In genomic region chr1:18645172-18646090, GRCh38 we compare ENCODE assay signal across 3 cellular contexts.
TF ChIP-seq lines count a peak whose summit lies in the region.

No MANE protein-coding gene starts in this region.

TF ChIP-seq in SK-N-SH, 30 proteins besides CTCF, POLR2A, EP300 and RAD21 (continued from another document):
- no peak for TF ChIP-seq PBX3 (IDR thresholded peaks at IDR 0.05)
- no peak for TF ChIP-seq ZBTB33 (IDR thresholded peaks at IDR 0.05; ENCODE audit: borderline replicate concordance, low read depth)
- no peak for TF ChIP-seq IRF3 (IDR thresholded peaks at IDR 0.05; ENCODE audit: low read depth, low read length)
- no peak for TF ChIP-seq TEAD4 (IDR thresholded peaks at IDR 0.05; ENCODE audit: borderline replicate concordance, insufficient read depth)
- TF ChIP-seq GATA2 (CRISPR knock-in tag; IDR thresholded peaks at IDR 0.05), result no peak
- TF ChIP-seq USF1 (IDR thresholded peaks at IDR 0.05; ENCODE audit: borderline replicate concordance, low read depth), result no peak
- no peak for TF ChIP-seq FOXJ3 (CRISPR knock-in tag; IDR thresholded peaks at IDR 0.05)
- no peak for TF ChIP-seq SMC3 (IDR thresholded peaks at IDR 0.05; ENCODE audit: low read depth, low read length)
- no peak for TF ChIP-seq CHD2 (IDR thresholded peaks at IDR 0.05; ENCODE audit: low read length, partially characterized antibody)
- no peak; the same call in 1 of the 2 replicates for TF ChIP-seq EZH2phosphoT487 (IDR thresholded peaks at IDR 0.05; ENCODE audit: borderline replicate concordance, low read depth)
- TF ChIP-seq ELF1 (IDR thresholded peaks at IDR 0.05), result no peak
- TF ChIP-seq MXI1 (IDR thresholded peaks at IDR 0.05; ENCODE audit: low read depth, low read length), result no peak
- TF ChIP-seq GABPA (IDR thresholded peaks at IDR 0.05; ENCODE audit: low read depth), result no peak

TF ChIP-seq in SK-N-SH treated with all-trans-retinoic acid at 6 μM for 48 hours, 23 proteins besides CTCF, POLR2A, EP300 and RAD21:
- TF ChIP-seq POU6F1 (CRISPR knock-in tag; IDR thresholded peaks at IDR 0.05; ENCODE audit: borderline replicate concordance, low read depth) (no peak), ZNF8 (CRISPR knock-in tag; IDR thresholded peaks at IDR 0.05) (no peak), CREB5 (CRISPR knock-in tag; IDR thresholded peaks at IDR 0.05; ENCODE audit: low read depth) (no peak), TSHZ2 (CRISPR knock-in tag; IDR thresholded peaks at IDR 0.05) (no peak), BACH2 (CRISPR knock-in tag; IDR thresholded peaks at IDR 0.05; ENCODE audit: borderline replicate concordance) (no peak), GLIS3 (CRISPR knock-in tag; IDR thresholded peaks at IDR 0.05) (no peak), ZFP30 (CRISPR knock-in tag; IDR thresholded peaks at IDR 0.05) (no peak), ESRRG (CRISPR knock-in tag; IDR thresholded peaks at IDR 0.05) (no peak), ZFP3 (CRISPR knock-in tag; IDR thresholded peaks at IDR 0.05) (no peak), TCF4 (CRISPR knock-in tag; IDR thresholded peaks at IDR 0.05; ENCODE audit: borderline replicate concordance) (no peak), PPARA (CRISPR knock-in tag; IDR thresholded peaks at IDR 0.05; ENCODE audit: borderline replicate concordance) (no peak), PATZ1 (CRISPR knock-in tag; IDR thresholded peaks at IDR 0.05; ENCODE audit: borderline replicate concordance) (no peak), ZC3H10 (CRISPR knock-in tag; IDR thresholded peaks at IDR 0.05) (no peak), RARB (CRISPR knock-in tag; IDR thresholded peaks at IDR 0.05) (no peak), ZNF565 (CRISPR knock-in tag; conservative IDR thresholded peaks at IDR 0.05; ENCODE audit: low read depth) (no peak)
TF ChIP-seq in SK-N-SH treated with all-trans-retinoic acid at 6 μM for 48 hours: peak in this region for 0.

TF ChIP-seq in K562, 482 proteins besides CTCF, POLR2A, EP300 and RAD21 (continued from another document):
- no peak for TF ChIP-seq ZNF384 (IDR thresholded peaks at IDR 0.05; ENCODE audit: low read depth, low read length)
- TF ChIP-seq SMARCA5 (IDR thresholded peaks at IDR 0.05), result no peak
- no peak for TF ChIP-seq POU5F1 (IDR thresholded peaks at IDR 0.05; ENCODE audit: borderline replicate concordance, low read depth, low read length, partially characterized antibody)
- no peak for TF ChIP-seq GTF2E2 (tag; IDR thresholded peaks at IDR 0.05)
- no peak for TF ChIP-seq MLLT1 (IDR thresholded peaks at IDR 0.05)
- TF ChIP-seq ZNF644 (tag; IDR thresholded peaks at IDR 0.05; ENCODE audit: low read depth), result no peak
- no peak for TF ChIP-seq TAF9B (IDR thresholded peaks at IDR 0.05; ENCODE audit: partially characterized antibody)
- TF ChIP-seq PATZ1 (CRISPR knock-in tag; IDR thresholded peaks at IDR 0.05; ENCODE audit: borderline replicate concordance), result no peak
- TF ChIP-seq GATA2 (CRISPR knock-in tag; IDR thresholded peaks at IDR 0.05), result no peak
- TF ChIP-seq MGA (IDR thresholded peaks at IDR 0.05), result no peak
- TF ChIP-seq HNRNPL (IDR thresholded peaks at IDR 0.05; ENCODE audit: low read depth, low read length), result no peak
- TF ChIP-seq SAFB (IDR thresholded peaks at IDR 0.05; ENCODE audit: borderline replicate concordance, low read depth, low read length), result no peak
- no peak for TF ChIP-seq ZNF395 (CRISPR knock-in tag; IDR thresholded peaks at IDR 0.05)
- TF ChIP-seq E2F1 (CRISPR knock-in tag; IDR thresholded peaks at IDR 0.05), result no peak
- TF ChIP-seq CBX3 (IDR thresholded peaks at IDR 0.05; ENCODE audit: borderline replicate concordance in 1 of 2, low read length in 2 of 2), result no peak
